Comparison of ENCODE assay signal across 22 cellular contexts in the genomic region with DNA sequence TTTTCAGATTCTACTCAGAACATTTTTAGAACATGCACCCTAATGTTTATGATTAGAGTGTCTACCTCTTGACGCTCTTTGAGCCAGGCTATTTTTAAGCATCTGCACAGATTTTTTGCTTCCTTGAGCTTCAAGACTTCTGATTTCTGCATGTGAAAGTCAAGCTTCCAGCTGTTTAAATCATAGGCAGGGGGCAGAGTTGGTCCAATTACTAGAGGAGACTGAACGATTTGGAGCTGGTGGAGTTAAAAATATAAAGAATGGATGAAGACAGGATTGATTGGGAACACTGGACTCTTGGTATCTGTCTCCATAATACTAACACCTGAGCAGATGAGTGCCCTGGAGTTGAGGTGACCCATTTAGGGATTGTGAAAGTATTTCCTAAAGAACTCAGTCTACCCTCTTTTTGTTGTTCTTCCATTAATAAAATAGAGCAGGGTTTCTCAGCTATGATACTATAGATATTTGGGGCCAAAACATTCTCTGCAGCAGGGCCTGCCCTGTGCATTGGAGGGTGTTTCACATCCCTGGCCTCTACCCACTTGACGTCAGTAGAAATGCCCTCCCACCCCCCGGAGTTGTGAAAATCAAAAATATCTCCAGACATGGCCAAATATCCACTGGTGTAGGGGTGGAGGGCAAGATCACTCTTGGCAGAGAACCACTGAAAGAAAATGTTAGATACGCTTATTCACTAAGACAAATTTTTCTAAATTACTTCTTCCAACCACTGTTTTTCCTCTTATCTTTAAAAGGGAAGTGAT.
DNase-seq lines count a peak whose midpoint lies in the region; ATAC-seq and TF ChIP-seq lines count a peak whose summit lies in the region.
"Had no signal": no experiment of that assay in that cellular context is flagged by ENCODE, and none has a peak within 500 bp of the region (broad histone marks: within the 10 kb centered on the region; RNA-seq: fewer than 3 reads in every experiment).

No MANE protein-coding gene starts in this region.

- H3K9me2 ChIP-seq in PC-3 (replicated peaks; ENCODE audit: low read length) = no peaks in the 10 kb centered on the region

- peaks cover 18% of the 10 kb centered on the region for H3K4me1 ChIP-seq in A673 (ENCODE audit: insufficient read depth, low read length, poor library complexity, severe bottlenecking)
- no peaks in the 10 kb centered on the region for H3K4me1 ChIP-seq in PC-3 (ENCODE audit: insufficient read depth, low read length)
- H3K4me1 ChIP-seq: left lung, thyroid gland had no signal

- intact Hi-C loops in A673 (cut with micrococcal nuclease; ENCODE audit: unreplicated experiment) = loop anchor here (10.0 kb wide), 1 partner anchor 119 kb away; no protein-coding TSS in a partner anchor
- intact Hi-C loops in PC-3 (cut with micrococcal nuclease) = no loop called here

- POLR2A ChIA-PET in A673 (lab: Charles Lee; ENCODE audit: low non-redundant PET) = no interaction called here
- POLR2A ChIA-PET in PC-3 (lab: Charles Lee; ENCODE audit: unreplicated experiment) = interaction anchor here (0.6 kb wide), 1 partner anchor 798 kb away, joined by 5 read pairs; no protein-coding TSS in a partner anchor

- H3F3A ChIP-seq in PC-3 (ENCODE audit: low read length, unreplicated experiment) = no peaks in the 10 kb centered on the region

- CTCF ChIA-PET in A673 (lab: Charles Lee) = interaction anchor here (1.1 kb wide), 1 partner anchor 127 kb away, joined by 3 read pairs; no protein-coding TSS in a partner anchor
- CTCF ChIA-PET in PC-3 (lab: Charles Lee) = interaction anchor here (0.6 to 1.1 kb wide), 2 partner anchors 127 to 867 kb away, joined by 3 to 4 read pairs; no protein-coding TSS in a partner anchor

- no peaks in the 10 kb centered on the region for H4K20me1 ChIP-seq in PC-3 (ENCODE audit: low read length)

- H3K4me2 ChIP-seq in PC-3 (ENCODE audit: low read length) = no peak overlapping the region

- no peaks in the 10 kb centered on the region for H3K36me3 ChIP-seq in A673 (ENCODE audit: insufficient read depth, low read length, poor library complexity, severe bottlenecking)
- no peaks in the 10 kb centered on the region for H3K36me3 ChIP-seq in PC-3 (ENCODE audit: low read depth, low read length)
- H3K36me3 ChIP-seq: left lung, thyroid gland had no signal

- no peak overlapping the region for H3K9ac ChIP-seq in PC-3 (ENCODE audit: low read length)

- TF ChIP-seq CTCF in A673 (conservative IDR thresholded peaks at IDR 0.05; ENCODE audit: low read depth, low read length) (0 out of 2 replicates have a peak, but pooled peaks have one; percentile 25), PC-3 (conservative IDR thresholded peaks at IDR 0.05; ENCODE audit: low read depth, low read length) (no peak), epithelial cell of proximal tubule (conservative IDR thresholded peaks at IDR 0.05; ENCODE audit: low read depth, low read length) (peak; percentile 18), coronary artery (IDR thresholded peaks at IDR 0.05) (no peak)

- BruUV-seq in A673 (replicated peaks; lab: Mats Ljungman, UMichigan) (no TSS peak), PC-3 (replicated peaks; lab: Mats Ljungman, UMichigan) (no TSS peak)

- H3K79me2 ChIP-seq in PC-3 (ENCODE audit: low read length) = no peaks in the 10 kb centered on the region

- H3K4me3 ChIP-seq in A673 (ENCODE audit: low read depth, low read length, poor library complexity, severe bottlenecking) (no peak overlapping the region), PC-3 (ENCODE audit: low read length) (no peak overlapping the region), epithelial cell of proximal tubule (ENCODE audit: low read depth, low read length) (no peak overlapping the region), coronary artery (no peak overlapping the region)
- H3K4me3 ChIP-seq: left lung, mucosa of descending colon, thyroid gland had no signal

- no peak overlapping the region for H3K27ac ChIP-seq in A673 (ENCODE audit: low read depth, low read length, poor library complexity, severe bottlenecking)
- no peak overlapping the region for H3K27ac ChIP-seq in PC-3 (ENCODE audit: low read length)
- no peak overlapping the region for H3K27ac ChIP-seq in coronary artery
- H3K27ac ChIP-seq: left lung, thyroid gland had no signal

- DNase-seq in A673 (ENCODE audit: low spot score) (no peak), PC-3 (peak; percentile 13), epithelial cell of proximal tubule (ENCODE audit: low read depth) (no peak), iris pigment epithelial cell (ENCODE audit: low read depth) (peak; percentile 63), coronary artery (ENCODE audit: low spot score) (no peak)
- DNase-seq: activated CD4-positive, CD25-positive, alpha-beta regulatory T cell treated with anti-CD3 and anti-CD28 coated beads, Interleukin-2, amount 50 U/mL, for 72 hours; activated CD8-positive, alpha-beta memory T cell treated with anti-CD3 and anti-CD28 coated beads for 24 hours; activated naive CD4-positive, alpha-beta T cell treated with Interleukin-2 at 50 U/mL for 16 hours; activated T-cell treated with anti-CD3 and anti-CD28 coated beads, Interleukin-2, amount 50 U/mL, for 24 hours; CD4-positive, alpha-beta T cell; DMS53; effector CD8-positive, alpha-beta T cell; H7; left lung; mucosa of descending colon; NCI-H1417 treated with DMSO at 0.1 percent for 48 hours; NCI-H526 treated with DMSO at 0.1 percent for 48 hours; SHP77; thyroid gland had no signal

- no peak overlapping the region for H2AFZ ChIP-seq in PC-3 (ENCODE audit: low read length)

- ATAC-seq in PC-3 (no peak), HG03025 (IDR thresholded peaks at IDR 0.05; ENCODE audit: low FRiP score, unreplicated experiment) (no peak), GM18861 (IDR thresholded peaks at IDR 0.05; ENCODE audit: unreplicated experiment) (no peak), esophagus mucosa (no peak)
- ATAC-seq: left lung, mucosa of descending colon had no signal

- no peaks in the 10 kb centered on the region for H3K27me3 ChIP-seq in A673 (replicated peaks; ENCODE audit: insufficient read depth, low read depth, low read length, poor library complexity)
- H3K27me3 ChIP-seq in PC-3 (ENCODE audit: low read length) = no peaks in the 10 kb centered on the region
- H3K27me3 ChIP-seq: left lung, thyroid gland had no signal

- H3K9me3 ChIP-seq in A673 (ENCODE audit: low read depth, low read length, poor library complexity, severe bottlenecking) = no peaks in the 10 kb centered on the region
- no peaks in the 10 kb centered on the region for H3K9me3 ChIP-seq in PC-3 (ENCODE audit: low read length)
- H3K9me3 ChIP-seq: left lung, mucosa of descending colon, thyroid gland had no signal

Comparison
In these comparisons a context has a peak if more than half of its experiments do, and no peak if none do; other contexts are left out.
1. DNase-seq: peak in PC-3 (single experiment) and iris pigment epithelial cell (single experiment); none in A673 (single experiment), epithelial cell of proximal tubule (single experiment) and coronary artery (single experiment).
2. CTCF ChIP-seq: peak in A673 (single experiment) and epithelial cell of proximal tubule (single experiment); none in PC-3 (single experiment) and coronary artery (single experiment).